In the genomic region with DNA sequence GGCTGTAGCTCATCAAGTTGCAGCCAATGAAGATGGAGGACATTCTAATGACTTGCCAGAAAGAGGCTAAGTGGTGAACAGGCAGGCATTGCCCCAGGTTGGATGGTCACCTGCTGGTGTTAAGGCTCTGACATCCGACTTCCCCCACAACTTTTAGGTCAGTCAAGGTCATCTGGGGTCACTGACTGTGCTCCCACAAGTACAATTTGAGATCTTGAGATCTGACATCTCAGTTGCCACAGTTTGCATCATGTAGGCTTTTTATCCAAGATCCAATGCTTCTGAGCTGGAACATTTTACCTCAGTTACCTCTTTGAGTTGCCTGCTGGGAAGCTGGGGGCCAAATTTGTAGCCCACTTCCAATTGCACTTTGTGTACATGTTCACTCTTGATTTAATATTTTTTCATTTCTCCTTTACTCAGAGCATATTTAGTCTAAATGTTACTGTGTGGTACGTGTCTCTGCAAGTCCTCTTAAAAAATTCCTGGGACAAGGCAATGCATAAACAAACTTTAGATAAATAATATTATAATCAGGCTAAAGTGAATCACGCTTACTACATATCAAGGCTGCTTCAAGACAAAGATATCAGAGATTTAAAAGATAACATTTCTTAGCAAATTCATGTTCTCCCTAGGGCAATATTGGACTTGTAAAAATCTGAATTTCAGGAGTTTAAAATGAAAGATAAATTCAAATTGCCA, we compare ENCODE assay signal across 1 cellular context.
TF ChIP-seq lines count a peak whose summit lies in the region.

No MANE protein-coding gene starts in this region.

TF ChIP-seq in HepG2, 621 proteins besides CTCF, POLR2A, EP300 and RAD21 (continued from another document):
- TF ChIP-seq, protein P1, sequence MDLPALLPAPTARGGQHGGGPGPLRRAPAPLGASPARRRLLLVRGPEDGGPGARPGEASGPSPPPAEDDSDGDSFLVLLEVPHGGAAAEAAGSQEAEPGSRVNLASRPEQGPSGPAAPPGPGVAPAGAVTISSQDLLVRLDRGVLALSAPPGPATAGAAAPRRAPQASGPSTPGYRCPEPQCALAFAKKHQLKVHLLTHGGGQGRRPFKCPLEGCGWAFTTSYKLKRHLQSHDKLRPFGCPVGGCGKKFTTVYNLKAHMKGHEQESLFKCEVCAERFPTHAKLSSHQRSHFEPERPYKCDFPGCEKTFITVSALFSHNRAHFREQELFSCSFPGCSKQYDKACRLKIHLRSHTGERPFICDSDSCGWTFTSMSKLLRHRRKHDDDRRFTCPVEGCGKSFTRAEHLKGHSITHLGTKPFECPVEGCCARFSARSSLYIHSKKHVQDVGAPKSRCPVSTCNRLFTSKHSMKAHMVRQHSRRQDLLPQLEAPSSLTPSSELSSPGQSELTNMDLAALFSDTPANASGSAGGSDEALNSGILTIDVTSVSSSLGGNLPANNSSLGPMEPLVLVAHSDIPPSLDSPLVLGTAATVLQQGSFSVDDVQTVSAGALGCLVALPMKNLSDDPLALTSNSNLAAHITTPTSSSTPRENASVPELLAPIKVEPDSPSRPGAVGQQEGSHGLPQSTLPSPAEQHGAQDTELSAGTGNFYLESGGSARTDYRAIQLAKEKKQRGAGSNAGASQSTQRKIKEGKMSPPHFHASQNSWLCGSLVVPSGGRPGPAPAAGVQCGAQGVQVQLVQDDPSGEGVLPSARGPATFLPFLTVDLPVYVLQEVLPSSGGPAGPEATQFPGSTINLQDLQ (CRISPR knock-in tag; IDR thresholded peaks at IDR 0.05), result no peak
